1 cellular context compared by ENCODE assay signal in the genomic region with DNA sequence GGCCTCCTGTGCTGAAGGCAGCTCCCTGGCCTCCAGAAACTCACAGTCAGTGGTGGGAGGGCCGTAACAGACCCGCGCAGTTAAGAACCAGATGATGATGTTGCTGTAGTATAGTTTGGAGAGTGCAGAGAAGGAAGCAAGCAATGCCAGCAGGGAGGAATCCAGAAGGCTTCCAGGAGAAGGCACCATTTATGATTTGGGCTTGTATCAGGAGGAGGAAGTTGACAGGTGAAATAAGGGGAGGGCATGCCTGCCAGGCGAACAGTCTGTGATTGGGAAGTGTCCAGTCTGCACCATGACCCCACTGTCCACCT.
TF ChIP-seq lines count a peak whose summit lies in the region.

No MANE protein-coding gene starts in this region.

TF ChIP-seq in GM23338, 12 proteins besides CTCF, POLR2A, EP300 and RAD21 (continued from another document):
- TF ChIP-seq, protein P1, sequence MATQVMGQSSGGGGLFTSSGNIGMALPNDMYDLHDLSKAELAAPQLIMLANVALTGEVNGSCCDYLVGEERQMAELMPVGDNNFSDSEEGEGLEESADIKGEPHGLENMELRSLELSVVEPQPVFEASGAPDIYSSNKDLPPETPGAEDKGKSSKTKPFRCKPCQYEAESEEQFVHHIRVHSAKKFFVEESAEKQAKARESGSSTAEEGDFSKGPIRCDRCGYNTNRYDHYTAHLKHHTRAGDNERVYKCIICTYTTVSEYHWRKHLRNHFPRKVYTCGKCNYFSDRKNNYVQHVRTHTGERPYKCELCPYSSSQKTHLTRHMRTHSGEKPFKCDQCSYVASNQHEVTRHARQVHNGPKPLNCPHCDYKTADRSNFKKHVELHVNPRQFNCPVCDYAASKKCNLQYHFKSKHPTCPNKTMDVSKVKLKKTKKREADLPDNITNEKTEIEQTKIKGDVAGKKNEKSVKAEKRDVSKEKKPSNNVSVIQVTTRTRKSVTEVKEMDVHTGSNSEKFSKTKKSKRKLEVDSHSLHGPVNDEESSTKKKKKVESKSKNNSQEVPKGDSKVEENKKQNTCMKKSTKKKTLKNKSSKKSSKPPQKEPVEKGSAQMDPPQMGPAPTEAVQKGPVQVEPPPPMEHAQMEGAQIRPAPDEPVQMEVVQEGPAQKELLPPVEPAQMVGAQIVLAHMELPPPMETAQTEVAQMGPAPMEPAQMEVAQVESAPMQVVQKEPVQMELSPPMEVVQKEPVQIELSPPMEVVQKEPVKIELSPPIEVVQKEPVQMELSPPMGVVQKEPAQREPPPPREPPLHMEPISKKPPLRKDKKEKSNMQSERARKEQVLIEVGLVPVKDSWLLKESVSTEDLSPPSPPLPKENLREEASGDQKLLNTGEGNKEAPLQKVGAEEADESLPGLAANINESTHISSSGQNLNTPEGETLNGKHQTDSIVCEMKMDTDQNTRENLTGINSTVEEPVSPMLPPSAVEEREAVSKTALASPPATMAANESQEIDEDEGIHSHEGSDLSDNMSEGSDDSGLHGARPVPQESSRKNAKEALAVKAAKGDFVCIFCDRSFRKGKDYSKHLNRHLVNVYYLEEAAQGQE (IDR thresholded peaks at IDR 0.05; ENCODE audit: unreplicated experiment) = no peak
- TF ChIP-seq ZNF114 (CRISPR knock-in tag; IDR thresholded peaks at IDR 0.05) (no peak), JUNB (IDR thresholded peaks at IDR 0.05; ENCODE audit: unreplicated experiment) (no peak), NANOG (IDR thresholded peaks at IDR 0.05; ENCODE audit: borderline replicate concordance) (no peak), POLR2AphosphoS5 (IDR thresholded peaks at IDR 0.05; ENCODE audit: low read depth) (no peak), ZNF331 (CRISPR knock-in tag; IDR thresholded peaks at IDR 0.05; ENCODE audit: low read depth) (no peak)
- TF ChIP-seq, protein P2, sequence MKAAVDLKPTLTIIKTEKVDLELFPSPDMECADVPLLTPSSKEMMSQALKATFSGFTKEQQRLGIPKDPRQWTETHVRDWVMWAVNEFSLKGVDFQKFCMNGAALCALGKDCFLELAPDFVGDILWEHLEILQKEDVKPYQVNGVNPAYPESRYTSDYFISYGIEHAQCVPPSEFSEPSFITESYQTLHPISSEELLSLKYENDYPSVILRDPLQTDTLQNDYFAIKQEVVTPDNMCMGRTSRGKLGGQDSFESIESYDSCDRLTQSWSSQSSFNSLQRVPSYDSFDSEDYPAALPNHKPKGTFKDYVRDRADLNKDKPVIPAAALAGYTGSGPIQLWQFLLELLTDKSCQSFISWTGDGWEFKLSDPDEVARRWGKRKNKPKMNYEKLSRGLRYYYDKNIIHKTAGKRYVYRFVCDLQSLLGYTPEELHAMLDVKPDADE (IDR thresholded peaks at IDR 0.05) = no peak
